In the genomic region with DNA sequence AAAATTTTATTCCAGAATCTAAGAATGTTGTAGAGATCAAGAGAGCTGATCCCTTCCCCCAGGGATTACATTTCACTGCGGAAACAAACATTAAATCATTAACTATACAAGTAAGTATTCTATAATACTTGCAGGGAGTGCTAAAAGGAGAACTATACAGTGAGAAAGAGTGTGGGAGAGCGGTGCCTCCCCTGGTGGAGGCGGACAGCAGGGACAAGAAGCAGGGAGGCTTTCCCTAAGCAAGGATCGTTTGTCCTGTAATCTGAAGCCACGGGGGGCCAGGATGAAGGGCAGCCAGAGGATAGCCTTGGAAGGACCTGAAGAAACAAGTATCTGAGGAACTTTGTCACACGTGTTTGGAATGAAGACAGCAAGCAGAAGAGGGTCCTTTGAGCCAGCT, we compare ENCODE assay signal across 2 cellular contexts.
TF ChIP-seq lines count a peak whose summit lies in the region.

No MANE protein-coding gene starts in this region.

TF ChIP-seq in HepG2, 621 proteins besides CTCF, POLR2A, EP300 and RAD21 (continued from another document):
- TF ChIP-seq, protein P1, sequence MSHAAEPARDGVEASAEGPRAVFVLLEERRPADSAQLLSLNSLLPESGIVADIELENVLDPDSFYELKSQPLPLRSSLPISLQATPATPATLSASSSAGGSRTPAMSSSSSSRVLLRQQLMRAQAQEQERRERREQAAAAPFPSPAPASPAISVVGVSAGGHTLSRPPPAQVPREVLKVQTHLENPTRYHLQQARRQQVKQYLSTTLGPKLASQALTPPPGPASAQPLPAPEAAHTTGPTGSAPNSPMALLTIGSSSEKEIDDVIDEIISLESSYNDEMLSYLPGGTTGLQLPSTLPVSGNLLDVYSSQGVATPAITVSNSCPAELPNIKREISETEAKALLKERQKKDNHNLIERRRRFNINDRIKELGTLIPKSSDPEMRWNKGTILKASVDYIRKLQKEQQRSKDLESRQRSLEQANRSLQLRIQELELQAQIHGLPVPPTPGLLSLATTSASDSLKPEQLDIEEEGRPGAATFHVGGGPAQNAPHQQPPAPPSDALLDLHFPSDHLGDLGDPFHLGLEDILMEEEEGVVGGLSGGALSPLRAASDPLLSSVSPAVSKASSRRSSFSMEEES (CRISPR knock-in tag; IDR thresholded peaks at IDR 0.05): no peak
- TF ChIP-seq, protein P2, sequence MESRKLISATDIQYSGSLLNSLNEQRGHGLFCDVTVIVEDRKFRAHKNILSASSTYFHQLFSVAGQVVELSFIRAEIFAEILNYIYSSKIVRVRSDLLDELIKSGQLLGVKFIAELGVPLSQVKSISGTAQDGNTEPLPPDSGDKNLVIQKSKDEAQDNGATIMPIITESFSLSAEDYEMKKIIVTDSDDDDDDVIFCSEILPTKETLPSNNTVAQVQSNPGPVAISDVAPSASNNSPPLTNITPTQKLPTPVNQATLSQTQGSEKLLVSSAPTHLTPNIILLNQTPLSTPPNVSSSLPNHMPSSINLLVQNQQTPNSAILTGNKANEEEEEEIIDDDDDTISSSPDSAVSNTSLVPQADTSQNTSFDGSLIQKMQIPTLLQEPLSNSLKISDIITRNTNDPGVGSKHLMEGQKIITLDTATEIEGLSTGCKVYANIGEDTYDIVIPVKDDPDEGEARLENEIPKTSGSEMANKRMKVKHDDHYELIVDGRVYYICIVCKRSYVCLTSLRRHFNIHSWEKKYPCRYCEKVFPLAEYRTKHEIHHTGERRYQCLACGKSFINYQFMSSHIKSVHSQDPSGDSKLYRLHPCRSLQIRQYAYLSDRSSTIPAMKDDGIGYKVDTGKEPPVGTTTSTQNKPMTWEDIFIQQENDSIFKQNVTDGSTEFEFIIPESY (CRISPR knock-in tag; IDR thresholded peaks at IDR 0.05): 0 out of 2 replicates have a peak, but pooled peaks have one; percentile 38
- no peak for TF ChIP-seq FOXA3 (CRISPR knock-in tag; IDR thresholded peaks at IDR 0.05)

TF ChIP-seq in SK-N-SH treated with all-trans-retinoic acid at 6 μM for 48 hours, 23 proteins besides CTCF, POLR2A, EP300 and RAD21 (continued from another document):
- TF ChIP-seq, protein P3, sequence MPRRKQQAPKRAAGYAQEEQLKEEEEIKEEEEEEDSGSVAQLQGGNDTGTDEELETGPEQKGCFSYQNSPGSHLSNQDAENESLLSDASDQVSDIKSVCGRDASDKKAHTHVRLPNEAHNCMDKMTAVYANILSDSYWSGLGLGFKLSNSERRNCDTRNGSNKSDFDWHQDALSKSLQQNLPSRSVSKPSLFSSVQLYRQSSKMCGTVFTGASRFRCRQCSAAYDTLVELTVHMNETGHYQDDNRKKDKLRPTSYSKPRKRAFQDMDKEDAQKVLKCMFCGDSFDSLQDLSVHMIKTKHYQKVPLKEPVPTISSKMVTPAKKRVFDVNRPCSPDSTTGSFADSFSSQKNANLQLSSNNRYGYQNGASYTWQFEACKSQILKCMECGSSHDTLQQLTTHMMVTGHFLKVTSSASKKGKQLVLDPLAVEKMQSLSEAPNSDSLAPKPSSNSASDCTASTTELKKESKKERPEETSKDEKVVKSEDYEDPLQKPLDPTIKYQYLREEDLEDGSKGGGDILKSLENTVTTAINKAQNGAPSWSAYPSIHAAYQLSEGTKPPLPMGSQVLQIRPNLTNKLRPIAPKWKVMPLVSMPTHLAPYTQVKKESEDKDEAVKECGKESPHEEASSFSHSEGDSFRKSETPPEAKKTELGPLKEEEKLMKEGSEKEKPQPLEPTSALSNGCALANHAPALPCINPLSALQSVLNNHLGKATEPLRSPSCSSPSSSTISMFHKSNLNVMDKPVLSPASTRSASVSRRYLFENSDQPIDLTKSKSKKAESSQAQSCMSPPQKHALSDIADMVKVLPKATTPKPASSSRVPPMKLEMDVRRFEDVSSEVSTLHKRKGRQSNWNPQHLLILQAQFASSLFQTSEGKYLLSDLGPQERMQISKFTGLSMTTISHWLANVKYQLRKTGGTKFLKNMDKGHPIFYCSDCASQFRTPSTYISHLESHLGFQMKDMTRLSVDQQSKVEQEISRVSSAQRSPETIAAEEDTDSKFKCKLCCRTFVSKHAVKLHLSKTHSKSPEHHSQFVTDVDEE (CRISPR knock-in tag; IDR thresholded peaks at IDR 0.05): no peak
